In the genomic region with DNA sequence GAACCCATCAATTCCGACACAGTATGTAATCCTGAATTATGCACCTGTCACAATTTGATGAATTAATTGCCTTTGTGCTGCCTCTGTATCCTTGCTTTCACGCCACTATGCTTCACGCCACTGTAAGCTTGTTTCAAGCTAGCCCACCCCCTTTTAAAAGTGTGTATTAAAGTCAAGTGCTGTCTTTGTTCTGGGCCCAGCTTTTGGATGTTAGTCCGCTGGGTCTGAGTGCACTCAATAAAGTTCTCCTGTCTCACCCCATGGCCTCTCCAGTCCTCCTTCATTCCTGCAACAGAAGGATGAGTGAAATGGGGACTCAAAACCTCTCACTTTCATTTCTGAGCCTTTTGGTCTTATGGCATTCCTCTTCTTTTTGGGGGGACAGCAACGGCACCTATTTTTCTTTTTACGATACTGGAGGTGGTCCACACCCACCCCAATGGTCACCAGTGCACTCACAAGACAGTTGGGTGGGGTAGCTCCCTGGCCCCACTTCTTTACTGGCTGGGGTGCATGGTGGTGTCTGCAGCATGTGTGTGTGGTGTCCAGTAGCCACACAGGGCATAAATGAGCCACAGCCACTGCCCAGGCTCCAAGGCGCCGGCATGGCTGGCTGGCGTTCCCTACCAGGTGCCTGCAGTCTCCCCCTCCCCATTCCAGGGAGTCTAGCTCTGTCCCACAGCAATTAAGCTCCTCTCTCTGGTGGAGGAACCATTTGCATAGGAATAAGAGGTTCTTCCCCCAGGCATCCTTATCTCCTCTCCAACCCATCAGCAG, we compare ENCODE assay signal across 11 cellular contexts. TPM values are rescaled to one million over a fixed set of nuclear protein-coding genes. Genes with fewer than 3 reads are reported as not detected.
DNase-seq lines count a peak whose midpoint lies in the region.
"Had no signal": no experiment of that assay in that cellular context is flagged by ENCODE, and none has a peak within 500 bp of the region (broad histone marks: within the 10 kb centered on the region; RNA-seq: fewer than 3 reads in every experiment).

No MANE protein-coding gene starts in this region.

- peak overlapping the region; percentile 79 for H3K4me3 ChIP-seq in CD8-positive, alpha-beta memory T cell (ENCODE audit: low read length)
- H3K4me3 ChIP-seq in HUES6 (ENCODE audit: low read depth, low read length) (0 out of 2 replicates have a peak overlapping the region, but pooled peaks have one; percentile 67), mesenchymal stem cell (ENCODE audit: insufficient read depth in 1 of 2, low read depth in 1 of 2, low read length in 2 of 2) (peak overlapping the region in 1 of 2 experiments; percentile 92)

- H4K8ac ChIP-seq in mesenchymal stem cell (ENCODE audit: low read length) = no peak overlapping the region

- POLR2A ChIA-PET in CD8-positive, alpha-beta memory T cell (lab: Charles Lee) = interaction anchor here (2.2 kb wide), 1 partner anchor 9 kb away, joined by 9 read pairs; no protein-coding TSS in a partner anchor
- POLR2A ChIA-PET in activated CD4-positive, alpha-beta memory T cell treated with anti-CD3 and anti-CD28 coated beads, Interleukin-2, amount 10 ng/mL, durations not matched to agents 7 days and 5 days (lab: Charles Lee) = interaction anchor here (1.2 to 4.2 kb wide), 7 partner anchors 9 to 128 kb away, joined by 3 to 57 read pairs (median 8); a partner anchor contains a TSS

- no peak overlapping the region for H2AK5ac ChIP-seq in mesenchymal stem cell (ENCODE audit: low read length, severe bottlenecking)

- no peak for DNase-seq in CD8-positive, alpha-beta memory T cell
- DNase-seq in activated CD4-positive, alpha-beta memory T cell treated with anti-CD3 and anti-CD28 coated beads, Interleukin-2, amount 10 ng/mL, durations not matched to agents 7 days and 5 days = no peak
- DNase-seq in mesenchymal stem cell = no peak
- no peak for DNase-seq in dermis blood vessel endothelial cell
- no peak for DNase-seq in mesenteric fat pad (ENCODE audit: low spot score)
- no peak for DNase-seq in dedifferentiated amniotic fluid mesenchymal stem cell (ENCODE audit: extremely low spot score)
- DNase-seq: DMS79 treated with DMSO at 0.1 percent for 48 hours, left cardiac atrium had no signal

- no peak overlapping the region for H3K9ac ChIP-seq in HUES6 (ENCODE audit: low read length)
- H3K9ac ChIP-seq in mesenchymal stem cell (ENCODE audit: low read length) = peak overlapping the region; percentile 99

- no peak overlapping the region for H2BK120ac ChIP-seq in mesenchymal stem cell (ENCODE audit: low read depth, low read length)

- peaks cover 48 to 60% (median 58%) of the 10 kb centered on the region in 3 donors for H3K4me1 Mint-ChIP-seq in CD8-positive, alpha-beta memory T cell
- peaks cover 56% of the 10 kb centered on the region for H3K4me1 Mint-ChIP-seq in activated CD4-positive, alpha-beta memory T cell treated with anti-CD3 and anti-CD28 coated beads, Interleukin-2, amount 10 ng/mL, durations not matched to agents 7 days and 5 days

- peaks cover 63% of the 10 kb centered on the region for H3K4me1 ChIP-seq in CD8-positive, alpha-beta memory T cell (ENCODE audit: insufficient read depth, low read length)
- H3K4me1 ChIP-seq in HUES6 (ENCODE audit: control insufficient read depth, insufficient read depth, low read length) = peaks cover 10% of the 10 kb centered on the region
- peaks cover 9% of the 10 kb centered on the region for H3K4me1 ChIP-seq in mesenchymal stem cell (ENCODE audit: control insufficient read depth, insufficient read depth, low read depth, low read length)

- H3K23ac ChIP-seq in mesenchymal stem cell (ENCODE audit: low read length in 2 of 2) = no peak overlapping the region

- H3K36me3 Mint-ChIP-seq in CD8-positive, alpha-beta memory T cell = peaks cover 11 to 27% (median 20%) of the 10 kb centered on the region in 3 donors
- H3K36me3 Mint-ChIP-seq in activated CD4-positive, alpha-beta memory T cell treated with anti-CD3 and anti-CD28 coated beads, Interleukin-2, amount 10 ng/mL, durations not matched to agents 7 days and 5 days (ENCODE audit: low read depth) = peaks cover 50% of the 10 kb centered on the region

- H2BK15ac ChIP-seq in mesenchymal stem cell (ENCODE audit: low read depth, poor library complexity, severe bottlenecking) = no peak overlapping the region

- peak overlapping the region in 5 of 7 donors; percentile 29 to 94 (median 80) for H3K4me3 Mint-ChIP-seq in CD8-positive, alpha-beta memory T cell
- H3K4me3 Mint-ChIP-seq in activated CD4-positive, alpha-beta memory T cell treated with anti-CD3 and anti-CD28 coated beads, Interleukin-2, amount 10 ng/mL, durations not matched to agents 7 days and 5 days = peak overlapping the region; percentile 82

- no peaks in the 10 kb centered on the region for H3K27me3 ChIP-seq in CD8-positive, alpha-beta memory T cell (ENCODE audit: insufficient read depth, low read length, poor library complexity, severe bottlenecking)
- no peaks in the 10 kb centered on the region for H3K27me3 ChIP-seq in HUES6 (ENCODE audit: control insufficient read depth, insufficient read depth, low read length)
- H3K27me3 ChIP-seq in mesenchymal stem cell (ENCODE audit: control insufficient read depth in 1 of 2, insufficient read depth in 1 of 2, low read length in 2 of 2) = no peaks in the 10 kb centered on the region

- H4K91ac ChIP-seq in mesenchymal stem cell (ENCODE audit: low read length) = no peak overlapping the region

- CTCF ChIA-PET in CD8-positive, alpha-beta memory T cell (lab: Charles Lee) = interaction anchor here (1.1 to 2.3 kb wide), 3 partner anchors 9 to 94 kb away, joined by 4 to 10 read pairs (median 8); no protein-coding TSS in a partner anchor
- CTCF ChIA-PET in activated CD4-positive, alpha-beta memory T cell treated with anti-CD3 and anti-CD28 coated beads, Interleukin-2, amount 10 ng/mL, durations not matched to agents 7 days and 5 days (lab: Charles Lee) = interaction anchor here (0.9 to 2.3 kb wide), 9 partner anchors 9 to 127 kb away, joined by 3 to 39 read pairs (median 4); no protein-coding TSS in a partner anchor

- H3K79me1 ChIP-seq in mesenchymal stem cell (replicated peaks; ENCODE audit: low read length, poor library complexity, severe bottlenecking) = peaks cover 15% of the 10 kb centered on the region

- no peak overlapping the region for H2BK5ac ChIP-seq in mesenchymal stem cell (ENCODE audit: low read depth, low read length, poor library complexity, severe bottlenecking)

- no peaks in the 10 kb centered on the region for H3K9me3 ChIP-seq in CD8-positive, alpha-beta memory T cell (ENCODE audit: low read length)
- H3K9me3 ChIP-seq in HUES6 (ENCODE audit: control insufficient read depth, insufficient read depth, low read depth, low read length) = peaks cover 41% of the 10 kb centered on the region
- no peaks in the 10 kb centered on the region for H3K9me3 ChIP-seq in mesenchymal stem cell (ENCODE audit: control insufficient read depth, low read length)

- no peaks in the 10 kb centered on the region for H3K27me3 Mint-ChIP-seq in CD8-positive, alpha-beta memory T cell
- H3K27me3 Mint-ChIP-seq in activated CD4-positive, alpha-beta memory T cell treated with anti-CD3 and anti-CD28 coated beads, Interleukin-2, amount 10 ng/mL, durations not matched to agents 7 days and 5 days = peaks cover 2% of the 10 kb centered on the region
- H3K27me3 Mint-ChIP-seq: stimulated activated memory B cell treated with anti-CD40 and anti-IgM and Interleukin-4, amounts not matched to agents 10 μg/mL and 1 μg/mL and 100 μg/mL, for 72 hours had no signal

- peaks cover 0 to 13% (median 11%) of the 10 kb centered on the region in 5 donors for H3K9me3 Mint-ChIP-seq in CD8-positive, alpha-beta memory T cell
- peaks cover 27% of the 10 kb centered on the region for H3K9me3 Mint-ChIP-seq in activated CD4-positive, alpha-beta memory T cell treated with anti-CD3 and anti-CD28 coated beads, Interleukin-2, amount 10 ng/mL, durations not matched to agents 7 days and 5 days

- 89% methylated on average over 7 of the region's 9 CpGs for WGBS in mesenchymal stem cell

- no peak overlapping the region for H3K4me2 ChIP-seq in mesenchymal stem cell (ENCODE audit: low read length, poor library complexity, severe bottlenecking)

- peaks cover 12% of the 10 kb centered on the region for H3K36me3 ChIP-seq in CD8-positive, alpha-beta memory T cell (ENCODE audit: insufficient read depth, low read length)
- H3K36me3 ChIP-seq in HUES6 (ENCODE audit: control insufficient read depth, insufficient read depth, low read length) = peaks cover 8% of the 10 kb centered on the region
- peaks cover 14% of the 10 kb centered on the region in 2 experiments for H3K36me3 ChIP-seq in mesenchymal stem cell (ENCODE audit: control insufficient read depth in 1 of 2, insufficient read depth in 2 of 2, low read depth in 1 of 2, low read length in 2 of 2)

- peak overlapping the region in 7 of 8 donors; percentile 42 to 93 (median 73) for H3K27ac Mint-ChIP-seq in CD8-positive, alpha-beta memory T cell
- H3K27ac Mint-ChIP-seq in activated CD4-positive, alpha-beta memory T cell treated with anti-CD3 and anti-CD28 coated beads, Interleukin-2, amount 10 ng/mL, durations not matched to agents 7 days and 5 days = peak overlapping the region; percentile 66

- H3K18ac ChIP-seq in mesenchymal stem cell (ENCODE audit: low read depth in 1 of 2, low read length in 2 of 2) = no peak overlapping the region

- no peak overlapping the region for H2AFZ ChIP-seq in mesenchymal stem cell (ENCODE audit: low read depth, low read length)

- no peak overlapping the region for H3K4ac ChIP-seq in mesenchymal stem cell (ENCODE audit: low read depth in 1 of 2, low read length in 2 of 2)

- no peak overlapping the region for H3K27ac ChIP-seq in CD8-positive, alpha-beta memory T cell (ENCODE audit: low read depth, low read length)
- no peak overlapping the region for H3K27ac ChIP-seq in HUES6 (ENCODE audit: low read depth, low read length)
- H3K27ac ChIP-seq in mesenchymal stem cell (ENCODE audit: low read length, poor library complexity, severe bottlenecking) = no peak overlapping the region

- H3K14ac ChIP-seq in mesenchymal stem cell (ENCODE audit: low read length in 2 of 2) = no peak overlapping the region

- H2BK12ac ChIP-seq in mesenchymal stem cell (ENCODE audit: low read length in 2 of 2) = no peak overlapping the region

RNA-seq across cellular contexts. Expression of a gene that starts 1.8 kb away (rescaled TPM):
- total RNA-seq in CD8-positive, alpha-beta memory T cell = 10 to 100 TPM; 31.4 to 31.7 TPM
- 77.0 TPM for polyA plus RNA-seq in CD8-positive, alpha-beta memory T cell
- 10 to 100 TPM; 26.3 to 28.6 TPM for total RNA-seq in activated CD4-positive, alpha-beta memory T cell treated with anti-CD3 and anti-CD28 coated beads, Interleukin-2, amount 10 ng/mL, durations not matched to agents 7 days and 5 days
- polyA plus RNA-seq in mesenchymal stem cell (2013, experiment 1 of 2) = 13.4 TPM
- 13.6 TPM for polyA plus RNA-seq in mesenchymal stem cell (2013, experiment 2 of 2)
- 5.1 and 12.1 TPM in 2 replicates for total RNA-seq in dermis blood vessel endothelial cell
- total RNA-seq in mesenteric fat pad = 14.8 TPM

RNA-seq across cellular contexts. Expression of a gene that starts 54.0 kb away (rescaled TPM):
- total RNA-seq in CD8-positive, alpha-beta memory T cell = not detected
- polyA plus RNA-seq in CD8-positive, alpha-beta memory T cell = 0.38 TPM
- not detected for total RNA-seq in activated CD4-positive, alpha-beta memory T cell treated with anti-CD3 and anti-CD28 coated beads, Interleukin-2, amount 10 ng/mL, durations not matched to agents 7 days and 5 days
- not detected for polyA plus RNA-seq in mesenchymal stem cell (2013, experiment 1 of 2)
- not detected for polyA plus RNA-seq in mesenchymal stem cell (2013, experiment 2 of 2)
- total RNA-seq in dermis blood vessel endothelial cell (0.17 TPM in 1 of 2 replicates, not detected in the other), mesenteric fat pad (not detected)
- total RNA-seq: frontal cortex, left cardiac atrium had no signal
